ENCODE assay signal across 9 cellular contexts in genomic region chr7:128937271-128937646, GRCh38. TPM values are rescaled to one million over a fixed set of nuclear protein-coding genes. Genes with fewer than 3 reads are reported as not detected.
DNase-seq lines count a peak whose midpoint lies in the region; ATAC-seq, FAIRE-seq and TF ChIP-seq lines count a peak whose summit lies in the region.
"Had no signal": no experiment of that assay in that cellular context is flagged by ENCODE, and none has a peak within 500 bp of the region (broad histone marks: within the 10 kb centered on the region; RNA-seq: fewer than 3 reads in every experiment).

No MANE protein-coding gene starts in this region.

- H3K4me1 ChIP-seq in Karpas-422 (ENCODE audit: low read length), result peaks cover 42% of the 10 kb centered on the region
- peaks cover 0 to 7% (median 5%) of the 10 kb centered on the region in 4 experiments; a peak in 3 of 7 replicates for H3K4me1 ChIP-seq in H1 (replicated peaks in 1 of 4; ENCODE audit: control insufficient read depth in 3 of 4, insufficient read depth in 4 of 4, low read length in 3 of 4)
- H3K4me1 ChIP-seq in parathyroid adenoma, result no peaks in the 10 kb centered on the region

- H3K56ac ChIP-seq in H1 (replicated peaks; ENCODE audit: insufficient read length, low read depth, low read length), result no peak overlapping the region

- H3K23ac ChIP-seq in H1 (ENCODE audit: insufficient read length), result no peak overlapping the region

- no peak overlapping the region for H2AK5ac ChIP-seq in H1 (ENCODE audit: low read depth, low read length)

- H3K4me2 ChIP-seq in Karpas-422 (ENCODE audit: low read depth, low read length, poor library complexity, severe bottlenecking), result peak overlapping the region; percentile 75
- peak overlapping the region; percentile 66 to 100 for H3K4me2 ChIP-seq in H1 (ENCODE audit: insufficient read depth in 1 of 2, low read depth in 2 of 2, low read length in 2 of 2)
- H3K4me2 ChIP-seq in parathyroid adenoma (ENCODE audit: low read length), result peak overlapping the region; percentile 92

- H3K9ac ChIP-seq in Karpas-422 (ENCODE audit: low read length) (peak overlapping the region; percentile 75), H1 (replicated peaks in 1 of 4; ENCODE audit: extremely low read depth in 1 of 4, low read depth in 3 of 4, low read length in 3 of 4) (no peak overlapping the region), parathyroid adenoma (peak overlapping the region; percentile 57)

- no peaks in the 10 kb centered on the region for H3K79me1 ChIP-seq in H1 (ENCODE audit: low read depth, low read length)

- no peak overlapping the region for H2BK15ac ChIP-seq in H1 (ENCODE audit: low read length)

- no peak overlapping the region for H4K91ac ChIP-seq in H1 (replicated peaks; ENCODE audit: insufficient read length, low read length)

- H3K36me3 ChIP-seq in Karpas-422 (ENCODE audit: insufficient read depth, low read length) (no peaks in the 10 kb centered on the region), H1 (ENCODE audit: control insufficient read depth in 2 of 4, insufficient read depth in 4 of 4, low read length in 3 of 4) (no peaks in the 10 kb centered on the region), parathyroid adenoma (ENCODE audit: control insufficient read depth, insufficient read depth, low read length) (no peaks in the 10 kb centered on the region)

- no peak overlapping the region for H3K18ac ChIP-seq in H1 (ENCODE audit: extremely low read depth, low read length)

- H3K14ac ChIP-seq in H1 (ENCODE audit: insufficient read length), result no peak overlapping the region

- no peaks in the 10 kb centered on the region for H3K9me2 ChIP-seq in Karpas-422 (replicated peaks; ENCODE audit: insufficient read depth, low read length)

- TF ChIP-seq POLR2A in H1 (IDR thresholded peaks at IDR 0.05; ENCODE audit: control extremely low read depth in 1 of 2, low read depth in 2 of 2, low read length in 2 of 2), result no peak

- peaks cover 14% of the 10 kb centered on the region; the same call in 1 of the 2 replicates for H3K23me2 ChIP-seq in H1 (ENCODE audit: low read depth, low read length)

- H4K8ac ChIP-seq in H1 (ENCODE audit: extremely low read depth, insufficient read depth, low read length), result peak overlapping the region; percentile 36; the same call in 1 of the 2 replicates

- H3K9me3 ChIP-seq in Karpas-422 (ENCODE audit: low read length) (no peaks in the 10 kb centered on the region), H1 (ENCODE audit: insufficient read depth in 2 of 2, low read depth in 1 of 2, low read length in 1 of 2) (no peaks in the 10 kb centered on the region), parathyroid adenoma (ENCODE audit: control insufficient read depth, low read length) (no peaks in the 10 kb centered on the region)

- H4K5ac ChIP-seq in H1 (ENCODE audit: insufficient read length, low read depth, low read length), result no peak overlapping the region

- POLR2A ChIA-PET in H1 (lab: Charles Lee; ENCODE audit: partially characterized antibody), result interaction anchor here (1.6 kb wide), 1 partner anchor 11 kb away, joined by 7 read pairs; no protein-coding TSS in a partner anchor

- no peak for FAIRE-seq in H1 (lab: Jason Lieb, UNC)

- WGBS in H1 (ENCODE audit: extremely low coverage in 1 of 2, insufficient coverage in 1 of 2, insufficient read length in 1 of 2, insufficient replicate concordance in 2 of 2, low coverage in 1 of 2, low lambda C conversion rate in 2 of 2, missing lambda C conversion rate in 1 of 2), 2 experiments, result 62% methylated on average over 17 of the region's 17 CpGs; no CpG with 5 or more reads in 1 of the 2 experiments

- H3K27me3 ChIP-seq in Karpas-422 (ENCODE audit: low read length), result 0 out of 2 replicates have a peak, but pooled peaks cover 3% of the 10 kb centered on the region
- H3K27me3 ChIP-seq in H1 (replicated peaks in 1 of 4; ENCODE audit: control insufficient read depth in 3 of 4, extremely low read depth in 1 of 4, insufficient read depth in 3 of 4, low read length in 3 of 4), result peaks cover 24 to 60% (median 41%) of the 10 kb centered on the region in 4 experiments
- no peaks in the 10 kb centered on the region for H3K27me3 ChIP-seq in parathyroid adenoma (ENCODE audit: control insufficient read depth, insufficient read depth, low read length)

- no peak for TF ChIP-seq CTCF in GM12864 (IDR thresholded peaks at IDR 0.05; ENCODE audit: low read depth, low read length, missing control alignments)
- no peak for TF ChIP-seq CTCF in H1 (IDR thresholded peaks at IDR 0.05; ENCODE audit: control extremely low read depth in 1 of 3, insufficient read depth in 1 of 3, low read depth in 1 of 3, low read length in 3 of 3)
- TF ChIP-seq CTCF in parathyroid adenoma (IDR thresholded peaks at IDR 0.05), result no peak
- no peak for TF ChIP-seq CTCF in foreskin fibroblast (IDR thresholded peaks at IDR 0.05; ENCODE audit: low read depth, low read length)

- peak overlapping the region; percentile 87 for H3K4me3 ChIP-seq in GM12864 (ENCODE audit: low read depth, low read length)
- peak overlapping the region; percentile 83 for H3K4me3 ChIP-seq in Karpas-422 (ENCODE audit: low read length)
- H3K4me3 ChIP-seq in H1 (ENCODE audit: extremely low read depth in 1 of 4, insufficient read depth in 2 of 4, low read depth in 3 of 4, low read length in 4 of 4), result peak overlapping the region; percentile 22 to 69 (median 58); a peak in 7 of 8 replicates
- H3K4me3 ChIP-seq in parathyroid adenoma (ENCODE audit: low read depth, low read length), result peak overlapping the region; percentile 65
- H3K4me3 ChIP-seq in foreskin fibroblast (ENCODE audit: low read depth in 1 of 2, low read length in 2 of 2), result no peak overlapping the region

- H2BK5ac ChIP-seq in H1 (ENCODE audit: low read depth, low read length), result no peak overlapping the region

- no peak for TF ChIP-seq RAD21 in H1 (IDR thresholded peaks at IDR 0.05 in 1 of 2, conservative IDR thresholded peaks at IDR 0.05 in 1 of 2; ENCODE audit: low read depth in 2 of 2, low read length in 2 of 2)

- DNase-seq in GM12864 (ENCODE audit: low read depth) (no peak), Karpas-422 (no peak), H1 (ENCODE audit: low read depth in 1 of 2, low spot score in 2 of 2) (no peak), cortex of kidney (lab: John Stamatoyannopoulos, UW) (no peak), foreskin fibroblast (no peak)
- DNase-seq in central memory CD4-positive, alpha-beta T cell, result no peak
- DNase-seq: stimulated activated naive CD4-positive, alpha-beta T cell treated with Interleukin-2 at 50 U/mL for 16 hours had no signal

- no peak for TF ChIP-seq EP300 in H1 (IDR thresholded peaks at IDR 0.05; ENCODE audit: borderline replicate concordance in 1 of 2, low read depth in 2 of 2, low read length in 2 of 2)

- ATAC-seq in GM21786 (IDR thresholded peaks at IDR 0.05; ENCODE audit: unreplicated experiment), result no peak

- no peak overlapping the region for H3K4ac ChIP-seq in H1 (replicated peaks; ENCODE audit: insufficient read length, low read depth, low read length)

- H4K20me1 ChIP-seq in Karpas-422 (ENCODE audit: insufficient read depth, low read depth, low read length), result no peaks in the 10 kb centered on the region
- peaks cover 0 to 3% of the 10 kb centered on the region in 2 experiments for H4K20me1 ChIP-seq in H1 (replicated peaks in 1 of 2; ENCODE audit: control insufficient read depth in 1 of 2, insufficient read depth in 2 of 2, low read length in 2 of 2)

- no peak overlapping the region for H2BK120ac ChIP-seq in H1 (replicated peaks; ENCODE audit: low read depth, low read length)

- H2AFZ ChIP-seq in Karpas-422 (ENCODE audit: low read length) (peak overlapping the region; percentile 47; the same call in 1 of the 2 replicates), H1 (ENCODE audit: low read length) (no peak overlapping the region; the same call in 1 of the 2 replicates), parathyroid adenoma (peak overlapping the region; percentile 86)

- no peak overlapping the region for H3K27ac ChIP-seq in Karpas-422 (ENCODE audit: low read length)
- no peak overlapping the region for H3K27ac ChIP-seq in H1 (ENCODE audit: low read depth, low read length)
- peak overlapping the region; percentile 27 for H3K27ac ChIP-seq in parathyroid adenoma

- no peak overlapping the region for H2BK12ac ChIP-seq in H1 (ENCODE audit: low read depth, low read length)

- no peaks in the 10 kb centered on the region for H3K79me2 ChIP-seq in Karpas-422 (ENCODE audit: low read length)
- H3K79me2 ChIP-seq in H1 (ENCODE audit: control insufficient read depth in 1 of 2, insufficient read depth in 2 of 2, low read length in 2 of 2), result no peaks in the 10 kb centered on the region
- H3K79me2 ChIP-seq in parathyroid adenoma, result no peaks in the 10 kb centered on the region

- CTCF ChIA-PET in H1 (lab: Charles Lee; ENCODE audit: partially characterized antibody), result interaction anchor here (1.1 to 2.1 kb wide), 6 partner anchors 10 to 272 kb away, joined by 3 to 15 read pairs (median 4); no protein-coding TSS in a partner anchor

- no peak overlapping the region for H2BK20ac ChIP-seq in H1 (ENCODE audit: low read length)

TF ChIP-seq in H1, 55 proteins besides CTCF, POLR2A, EP300 and RAD21 (continues in another document):
- TF ChIP-seq YY1 (IDR thresholded peaks at IDR 0.05; ENCODE audit: low read depth, low read length) (no peak), TEAD4 (IDR thresholded peaks at IDR 0.05; ENCODE audit: low read depth, low read length) (no peak), NANOG (IDR thresholded peaks at IDR 0.05; ENCODE audit: insufficient read depth, low read depth, low read length, poor library complexity, severe bottlenecking) (no peak)

RNA-seq across cellular contexts. Expression of gene IRF5, which starts 0.5 kb away (rescaled TPM):
- 7.8 and 11.5 TPM in 2 replicates for total RNA-seq in Karpas-422 (2014; rRNA removed; shearing (Covaris generic); ENCODE audit: low replicate concordance)
- 0.28 and 0.75 TPM in 2 replicates for total RNA-seq in H1 (2021; fragmentation: NEBNext Ultra II Directional; extraction: Animal tissue kit (Norgen Biotek cat#: 25700))
- 1.1 and 1.5 TPM in 2 replicates for polyA plus RNA-seq in H1 (2011; rRNA removed)
- 1.5 TPM for polyA plus RNA-seq in H1 (2011; cell fraction: cytosol; rRNA removed)
- polyA plus RNA-seq in H1 (2011; cell fraction: nucleus; rRNA removed), result 2.5 TPM
- polyA plus RNA-seq in H1 (2012, experiment 1 of 2), result 0.93 to 1.4 TPM (median 1.2 TPM) in 4 replicates
- polyA plus RNA-seq in H1 (2012, experiment 2 of 2), result 1.7 TPM
- polyA plus RNA-seq in H1 (2013, experiment 1 of 2), result 0.55 TPM
- polyA plus RNA-seq in H1 (2013, experiment 2 of 2), result 0.44 TPM
- polyA minus RNA-seq in H1 (2011; rRNA and poly(A)+ RNA removed), result 0.83 and 1.8 TPM in 2 replicates
- 1.2 TPM for polyA minus RNA-seq in H1 (2011; cell fraction: cytosol; rRNA and poly(A)+ RNA removed)
- 1.1 TPM for polyA minus RNA-seq in H1 (2011; cell fraction: nucleus; rRNA and poly(A)+ RNA removed)

RNA-seq across cellular contexts. Expression of gene KCP, which starts 26.8 kb away (rescaled TPM):
- total RNA-seq in Karpas-422 (2014; rRNA removed; shearing (Covaris generic); ENCODE audit: low replicate concordance), result 1.6 and 11.7 TPM in 2 replicates
- total RNA-seq in H1 (2021; fragmentation: NEBNext Ultra II Directional; extraction: Animal tissue kit (Norgen Biotek cat#: 25700)), result 1.8 and 2.0 TPM in 2 replicates
- 1.3 and 2.1 TPM in 2 replicates for polyA plus RNA-seq in H1 (2011; rRNA removed)
- polyA plus RNA-seq in H1 (2011; cell fraction: cytosol; rRNA removed), result 1.6 TPM
- 8.1 TPM for polyA plus RNA-seq in H1 (2011; cell fraction: nucleus; rRNA removed)
- polyA plus RNA-seq in H1 (2012, experiment 1 of 2), result 1.1 to 2.3 TPM (median 1.6 TPM) in 4 replicates
- polyA plus RNA-seq in H1 (2012, experiment 2 of 2), result 0.51 TPM
- 1.8 TPM for polyA plus RNA-seq in H1 (2013, experiment 1 of 2)
- 1.5 TPM for polyA plus RNA-seq in H1 (2013, experiment 2 of 2)
- 1.1 and 1.4 TPM in 2 replicates for polyA minus RNA-seq in H1 (2011; rRNA and poly(A)+ RNA removed)
- 0.59 TPM for polyA minus RNA-seq in H1 (2011; cell fraction: cytosol; rRNA and poly(A)+ RNA removed)
- 4.3 TPM for polyA minus RNA-seq in H1 (2011; cell fraction: nucleus; rRNA and poly(A)+ RNA removed)

Comparison
In these comparisons a context has a peak if more than half of its experiments do, and no peak if none do; other contexts are left out.
1. H3K4me3 ChIP-seq: peak in GM12864 (single experiment), Karpas-422 (single experiment), H1 (4 of 4) and parathyroid adenoma (single experiment); none in foreskin fibroblast (0 of 2).
2. H3K9ac ChIP-seq: peak in Karpas-422 (single experiment) and parathyroid adenoma (single experiment); none in H1 (0 of 4).
3. Peak in every context shown above with its lines, with median percentiles within 50 percentile points of each other: H3K4me2 ChIP-seq.